Comparison of ENCODE assay signal across 13 cellular contexts in the genomic region with DNA sequence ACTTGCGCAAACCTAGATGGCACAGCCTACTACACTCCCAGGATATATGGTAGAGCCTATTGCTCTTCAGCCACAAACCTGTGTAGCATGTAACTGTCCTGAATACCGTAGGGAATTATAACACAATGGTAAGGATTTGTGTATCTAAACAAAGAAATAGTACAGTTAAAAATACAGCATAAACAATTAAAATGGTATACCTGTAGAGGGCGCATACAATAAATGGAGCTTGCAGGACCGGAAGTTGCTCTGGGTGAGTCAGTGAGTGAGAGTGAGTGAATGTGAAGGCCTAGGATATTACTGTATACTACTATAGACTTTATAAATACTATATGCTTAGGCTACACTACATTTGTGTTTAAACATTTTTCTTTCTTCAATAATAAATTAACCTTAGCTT.
DNase-seq lines count a peak whose midpoint lies in the region; ATAC-seq and FAIRE-seq lines count a peak whose summit lies in the region.
"Had no signal": no experiment of that assay in that cellular context is flagged by ENCODE, and none has a peak within 500 bp of the region (broad histone marks: within the 10 kb centered on the region; RNA-seq: fewer than 3 reads in every experiment).

No MANE protein-coding gene starts in this region.

- intact Hi-C loops in left colon (cut with DNase I, micrococcal nuclease) = no loop called here

- FAIRE-seq in RCC 7860 (lab: Jason Lieb, UNC) = peak; percentile 83
- FAIRE-seq: HTR-8/SVneo had no signal

- ATAC-seq in HG03442 (IDR thresholded peaks at IDR 0.05; ENCODE audit: unreplicated experiment) (peak; percentile 46), left colon (no peak), GM18511 (IDR thresholded peaks at IDR 0.05; ENCODE audit: unreplicated experiment) (no peak)

- DNase-seq in stimulated activated CD4-positive, alpha-beta T cell treated with anti-CD3 and anti-CD28 coated beads, Interleukin-15, amount 100 ng/mL, for 24 hours = peak; percentile 5
- no peak for DNase-seq in stimulated activated CD4-positive, alpha-beta T cell treated with anti-CD3 and anti-CD28 coated beads, Interleukin-12 subunit alpha, Interleukin-12 subunit beta, amount 100 ng/mL, for 4 hours
- DNase-seq in RCC 7860 (ENCODE audit: low spot score) (peak; percentile 53), NCI-H2081 treated with DMSO at 0.1 percent for 48 hours (lab: John Stamatoyannopoulos, UW) (no peak), left colon (no peak), cerebellar nuclear complex (lab: John Stamatoyannopoulos, UW) (no peak)
- DNase-seq: colonic mucosa, H7, head of caudate nucleus, NCI-H526 had no signal

Comparison
In these comparisons a context has a peak if more than half of its experiments do, and no peak if none do; other contexts are left out.
1. DNase-seq: peak in stimulated activated CD4-positive, alpha-beta T cell treated with anti-CD3 and anti-CD28 coated beads, Interleukin-15, amount 100 ng/mL, for 24 hours (single experiment) and RCC 7860 (single experiment); none in stimulated activated CD4-positive, alpha-beta T cell treated with anti-CD3 and anti-CD28 coated beads, Interleukin-12 subunit alpha, Interleukin-12 subunit beta, amount 100 ng/mL, for 4 hours (single experiment), NCI-H2081 treated with DMSO at 0.1 percent for 48 hours (single experiment), left colon (0 of 2) and cerebellar nuclear complex (0 of 2).